Comparison of ENCODE assay signal across 1 cellular context in the genomic region with DNA sequence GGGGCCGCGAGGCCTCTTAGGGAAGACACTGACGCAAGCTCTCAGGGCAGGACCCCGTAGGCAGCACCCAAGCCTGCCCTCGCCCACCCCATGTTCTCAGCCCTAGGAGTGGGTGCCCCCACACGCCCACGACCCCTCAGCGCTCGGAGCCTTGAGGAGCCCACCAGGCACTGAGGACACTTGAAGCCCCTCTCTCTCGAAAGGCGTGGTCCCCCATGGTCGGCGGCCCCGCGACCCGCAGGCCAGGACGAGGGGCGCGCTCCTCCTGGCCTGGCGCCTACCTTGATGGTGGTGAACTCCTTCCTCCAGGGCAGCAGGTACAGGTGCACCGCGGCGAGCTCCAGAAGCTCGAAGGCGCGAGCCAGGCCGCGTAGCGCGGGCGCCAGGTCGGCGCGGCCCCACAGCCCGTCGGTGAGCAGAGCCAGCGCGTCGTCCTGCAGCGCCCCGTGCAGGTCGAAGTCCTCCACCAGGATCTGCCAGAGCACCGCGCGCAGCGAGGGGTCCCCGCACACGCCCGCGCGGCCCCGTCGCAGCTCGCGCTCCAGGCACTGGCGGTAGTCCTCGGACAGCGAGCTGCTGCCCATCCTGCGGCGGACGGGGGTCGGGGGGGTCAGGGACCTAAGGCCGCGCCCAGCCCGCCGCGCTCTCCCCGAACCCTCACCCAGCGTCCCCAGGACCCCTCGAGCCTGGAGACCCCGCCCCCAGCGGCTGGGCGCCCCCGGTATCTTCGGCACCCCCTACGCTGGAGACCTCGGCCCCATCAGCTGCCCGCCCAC.
A peak's percentile ranks its signal among the peaks of the same experiment; 100 is the strongest.
TF ChIP-seq lines count a peak whose summit lies in the region.

No MANE protein-coding gene starts in this region.

TF ChIP-seq in endothelial cell of umbilical vein, 7 proteins besides CTCF, POLR2A, EP300 and RAD21:
- TF ChIP-seq POLR2AphosphoS5 (IDR thresholded peaks at IDR 0.05; ENCODE audit: insufficient read depth, low read depth, low read length) (peak; percentile 2), FOS (IDR thresholded peaks at IDR 0.05; ENCODE audit: borderline replicate concordance, insufficient read depth, low read length) (no peak)
TF ChIP-seq in endothelial cell of umbilical vein: peak in this region for 1.
